13 cellular contexts compared by ENCODE assay signal in the genomic region with DNA sequence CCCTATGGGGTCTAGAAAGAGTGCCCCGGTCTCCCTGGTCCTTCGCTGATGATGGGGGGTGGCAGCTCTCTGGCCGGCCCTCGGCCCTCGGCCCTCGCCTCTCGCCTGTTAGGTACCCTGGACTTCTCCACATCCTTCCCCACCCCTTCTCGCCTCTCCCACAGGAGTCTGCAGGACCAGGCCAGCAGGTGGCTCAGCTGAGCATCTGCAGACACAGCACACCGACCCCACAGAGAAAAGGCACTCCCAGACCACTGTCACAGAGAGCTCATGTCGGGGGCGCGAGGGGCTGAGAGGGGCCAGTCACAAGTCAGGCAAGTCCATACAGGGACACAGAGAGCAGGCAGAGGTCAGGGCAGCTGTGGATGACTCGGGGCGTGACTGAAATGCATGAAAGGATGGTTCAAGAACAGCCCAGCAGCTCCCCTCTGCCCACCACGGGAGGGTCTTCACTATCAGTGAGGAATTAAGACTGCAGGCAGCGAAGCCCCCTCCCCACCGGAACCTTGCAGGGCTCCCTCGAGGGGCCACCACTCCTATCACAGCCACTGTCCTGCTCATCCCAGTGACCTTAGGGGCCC.
DNase-seq lines count a peak whose midpoint lies in the region; ATAC-seq and TF ChIP-seq lines count a peak whose summit lies in the region.
"Had no signal": no experiment of that assay in that cellular context is flagged by ENCODE, and none has a peak within 500 bp of the region (broad histone marks: within the 10 kb centered on the region; RNA-seq: fewer than 3 reads in every experiment).

No MANE protein-coding gene starts in this region.

- no peaks in the 10 kb centered on the region for H3K4me1 ChIP-seq in gastrocnemius medialis
- H3K4me1 ChIP-seq: body of pancreas had no signal

- H3K27me3 ChIP-seq in gastrocnemius medialis, result no peaks in the 10 kb centered on the region
- H3K27me3 ChIP-seq: body of pancreas had no signal

- no peaks in the 10 kb centered on the region for H3K36me3 ChIP-seq in gastrocnemius medialis

- intact Hi-C loops in gastrocnemius medialis (cut with DNase I; ENCODE audit: low total_unique reads), result no loop called here

- CTCF ChIA-PET in HEK293T (lab: Yijun Ruan, JAX), result no interaction called here

- DNase-seq in ACHN, result peak; percentile 27
- DNase-seq in HEK293T (ENCODE audit: extremely low spot score), result peak; percentile 9
- peak; percentile 4 for DNase-seq in astrocyte of the hippocampus (ENCODE audit: low read depth, low spot score)
- DNase-seq in kidney tubule cell (ENCODE audit: low spot score), result peak; percentile 23
- DNase-seq in gastrocnemius medialis, result no peak
- no peak for DNase-seq in activated CD4-positive, alpha-beta T cell treated with anti-CD3 and anti-CD28 coated beads for 48 hours
- DNase-seq in activated CD4-positive, CD25-positive, alpha-beta regulatory T cell treated with anti-CD3 and anti-CD28 coated beads, Interleukin-2, amount 50 U/mL, for 72 hours, result no peak
- no peak for DNase-seq in SKM-1 treated with dmso at 0.1 percent for 144 hours (lab: John Stamatoyannopoulos, UW; ENCODE audit: unreplicated experiment)
- DNase-seq: CD4-positive, CD25-positive, alpha-beta regulatory T cell; MM.1S; T1000 had no signal

- no peak overlapping the region for H3K27ac ChIP-seq in gastrocnemius medialis
- H3K27ac ChIP-seq: body of pancreas had no signal

- H3K9me3 ChIP-seq in gastrocnemius medialis, result no peaks in the 10 kb centered on the region
- H3K9me3 ChIP-seq: body of pancreas had no signal

- ATAC-seq in gastrocnemius medialis, result no peak
- ATAC-seq: body of pancreas had no signal

- POLR2A ChIA-PET in HEK293T (lab: Yijun Ruan, JAX), result no interaction called here

- no peak for TF ChIP-seq CTCF in gastrocnemius medialis (IDR thresholded peaks at IDR 0.05 in 4 of 5, conservative IDR thresholded peaks at IDR 0.05 in 1 of 5)

- in situ Hi-C loops in ACHN (cut with HindIII; ENCODE audit: low pct_ligation_motif_present, low pct_unique_long_range_greater_than_20kb, low sequenced_read_pairs) (no loop called here), gastrocnemius medialis (cut with MboI; ENCODE audit: low sequenced_read_pairs in 4 of 4) (no loop called here)

- no peak for TF ChIP-seq POLR2A in gastrocnemius medialis (IDR thresholded peaks at IDR 0.05)

- H3K4me3 ChIP-seq in gastrocnemius medialis, result no peak overlapping the region
- H3K4me3 ChIP-seq: body of pancreas, lung had no signal

TF ChIP-seq in HEK293T, 16 proteins besides CTCF, POLR2A, EP300 and RAD21:
- no peak for TF ChIP-seq ZNF384 (IDR thresholded peaks at IDR 0.05)
- no peak for TF ChIP-seq FOXK2 (IDR thresholded peaks at IDR 0.05)
- TF ChIP-seq ELF4 (IDR thresholded peaks at IDR 0.05), result no peak
- no peak for TF ChIP-seq SP1 (IDR thresholded peaks at IDR 0.05)
- TF ChIP-seq, protein P1, sequence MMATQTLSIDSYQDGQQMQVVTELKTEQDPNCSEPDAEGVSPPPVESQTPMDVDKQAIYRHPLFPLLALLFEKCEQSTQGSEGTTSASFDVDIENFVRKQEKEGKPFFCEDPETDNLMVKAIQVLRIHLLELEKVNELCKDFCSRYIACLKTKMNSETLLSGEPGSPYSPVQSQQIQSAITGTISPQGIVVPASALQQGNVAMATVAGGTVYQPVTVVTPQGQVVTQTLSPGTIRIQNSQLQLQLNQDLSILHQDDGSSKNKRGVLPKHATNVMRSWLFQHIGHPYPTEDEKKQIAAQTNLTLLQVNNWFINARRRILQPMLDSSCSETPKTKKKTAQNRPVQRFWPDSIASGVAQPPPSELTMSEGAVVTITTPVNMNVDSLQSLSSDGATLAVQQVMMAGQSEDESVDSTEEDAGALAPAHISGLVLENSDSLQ (IDR thresholded peaks at IDR 0.05), result no peak
- no peak for TF ChIP-seq BHLHE40 (IDR thresholded peaks at IDR 0.05; ENCODE audit: borderline replicate concordance)
- no peak for TF ChIP-seq FOXM1 (IDR thresholded peaks at IDR 0.05; ENCODE audit: borderline replicate concordance)
- TF ChIP-seq CTBP1 (IDR thresholded peaks at IDR 0.05; ENCODE audit: borderline replicate concordance), result no peak
- TF ChIP-seq FOXA1 (IDR thresholded peaks at IDR 0.05), result no peak
- no peak for TF ChIP-seq TARDBP (IDR thresholded peaks at IDR 0.05)
- no peak for TF ChIP-seq HDGF (IDR thresholded peaks at IDR 0.05; ENCODE audit: borderline replicate concordance)
- TF ChIP-seq SUZ12 (IDR thresholded peaks at IDR 0.05), result no peak
- TF ChIP-seq L3MBTL2 (conservative IDR thresholded peaks at IDR 0.05), result no peak
- TF ChIP-seq LEF1 (IDR thresholded peaks at IDR 0.05; ENCODE audit: borderline replicate concordance), result no peak
- TF ChIP-seq ARNT (IDR thresholded peaks at IDR 0.05), result no peak
- no peak for TF ChIP-seq NFRKB (IDR thresholded peaks at IDR 0.05)

Comparison
In these comparisons a context has a peak if more than half of its experiments do, and no peak if none do; other contexts are left out.
1. DNase-seq: peak in ACHN (single experiment), HEK293T (single experiment), astrocyte of the hippocampus (single experiment) and kidney tubule cell (single experiment); none in gastrocnemius medialis (0 of 2), activated CD4-positive, alpha-beta T cell treated with anti-CD3 and anti-CD28 coated beads for 48 hours (single experiment), activated CD4-positive, CD25-positive, alpha-beta regulatory T cell treated with anti-CD3 and anti-CD28 coated beads, Interleukin-2, amount 50 U/mL, for 72 hours (single experiment) and SKM-1 treated with dmso at 0.1 percent for 144 hours (single experiment).